Comparison of ENCODE assay signal across 23 cellular contexts in the genomic region with DNA sequence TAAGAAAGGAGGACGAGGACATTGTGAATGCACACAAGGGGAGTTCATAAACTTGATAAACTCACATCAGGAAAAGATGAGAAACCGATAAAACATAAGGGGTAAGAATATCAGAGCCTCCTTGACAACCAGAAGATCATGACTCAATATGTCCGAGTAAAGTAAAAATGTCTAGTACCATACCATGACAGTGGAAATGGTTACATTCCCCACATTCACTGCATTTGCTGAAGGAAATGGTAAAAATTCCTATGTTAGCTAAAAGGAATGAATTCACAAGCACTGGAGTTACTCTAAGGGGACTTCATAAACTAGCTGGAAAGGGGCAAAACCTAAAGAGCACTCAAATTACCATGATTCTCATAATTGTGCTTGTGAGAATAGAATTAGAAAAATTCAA. TPM values are rescaled to one million over a fixed set of nuclear protein-coding genes. Genes with fewer than 3 reads are reported as not detected.
"Had no signal": no experiment of that assay in that cellular context is flagged by ENCODE, and none has a peak within 500 bp of the region (broad histone marks: within the 10 kb centered on the region; RNA-seq: fewer than 3 reads in every experiment).

No MANE protein-coding gene starts in this region.

- H3K4me3 ChIP-seq: coronary artery, right atrium auricular region, thoracic aorta had no signal

- H3K4me1 ChIP-seq: right atrium auricular region had no signal

- ATAC-seq: left colon; naive thymus-derived CD4-positive, alpha-beta T cell; T-cell had no signal

- H3K36me3 ChIP-seq: right atrium auricular region, thoracic aorta had no signal

- H3K27me3 ChIP-seq: right atrium auricular region had no signal

- FAIRE-seq: endothelial cell of umbilical vein, kidney, urothelium cell line had no signal

- DNase-seq: activated CD4-positive, alpha-beta memory T cell treated with anti-CD3 and anti-CD28 coated beads, Interleukin-2, amount 10 ng/mL, durations not matched to agents 7 days and 5 days; activated CD4-positive, alpha-beta T cell treated with anti-CD3 and anti-CD28 coated beads, Interleukin-2, amount 10 ng/mL, durations not matched to agents 24 days and 14 days; activated CD8-positive, alpha-beta memory T cell treated with anti-CD3 and anti-CD28 coated beads, Interleukin-2, amount 50 U/mL, for 48 hours; activated gamma-delta T cell; activated naive CD4-positive, alpha-beta T cell treated with anti-CD3 and anti-CD28 coated beads, Interleukin-2, amount 10 ng/mL, durations not matched to agents 7 days and 5 days; activated naive CD8-positive, alpha-beta T cell treated with anti-CD3 and anti-CD28 coated beads, Interleukin-2, amount 10 ng/mL, durations not matched to agents 7 days and 5 days; activated T-cell treated with anti-CD3 and anti-CD28 coated beads, Interleukin-2, amount 50 U/mL, for 24 hours; amniotic stem cell; foreskin fibroblast; head of caudate nucleus; hippocampal formation; kidney; left colon; midbrain; naive thymus-derived CD4-positive, alpha-beta T cell; occipital lobe; stimulated activated CD4-positive, alpha-beta T cell treated with anti-CD3 and anti-CD28 coated beads, Interleukin-4, amount 100 ng/mL, for 1 hour; T-cell had no signal

RNA-seq across cellular contexts. Expression of a gene that starts 58.8 kb away (rescaled TPM):
- polyA plus RNA-seq: endothelial cell of umbilical vein; naive thymus-derived CD4-positive, alpha-beta T cell had no signal
